17 cellular contexts compared by ENCODE assay signal in genomic region chr4:185830263-185830994, GRCh38. TPM values are rescaled to one million over a fixed set of nuclear protein-coding genes. Genes with fewer than 3 reads are reported as not detected.
"Had no signal": no experiment of that assay in that cellular context is flagged by ENCODE, and none has a peak within 500 bp of the region (broad histone marks: within the 10 kb centered on the region; RNA-seq: fewer than 3 reads in every experiment).

No MANE protein-coding gene starts in this region.

- H3K36me3 ChIP-seq: brain microvascular endothelial cell, prostate gland had no signal

- H3K4me1 ChIP-seq: prostate gland had no signal

- H3K27ac ChIP-seq: brain microvascular endothelial cell, epithelial cell of prostate, prostate gland had no signal

- FAIRE-seq: frontal cortex had no signal

- DNase-seq: activated CD4-positive, alpha-beta T cell treated with anti-CD3 and anti-CD28 coated beads, Interleukin-2, amount 10 ng/mL, durations not matched to agents 7 days and 5 days; activated CD4-positive, CD25-positive, alpha-beta regulatory T cell; activated CD8-positive, alpha-beta memory T cell treated with anti-CD3 and anti-CD28 coated beads for 24 hours; activated naive CD4-positive, alpha-beta T cell; activated naive CD8-positive, alpha-beta T cell treated with anti-CD3 and anti-CD28 coated beads, Interleukin-2, amount 10 ng/mL, durations not matched to agents 7 days and 5 days; brain microvascular endothelial cell; dermis blood vessel endothelial cell; effector memory CD8-positive, alpha-beta T cell; head of caudate nucleus; occipital lobe; stimulated activated CD4-positive, alpha-beta T cell treated with anti-CD3 and anti-CD28 coated beads, Interleukin-12 subunit alpha, Interleukin-12 subunit beta, amount 100 ng/mL, for 4 hours; stimulated activated CD4-positive, alpha-beta T cell treated with anti-CD3 and anti-CD28 coated beads, Interleukin-2, amount 100 ng/mL, for 24 hours had no signal

- H3K9me3 ChIP-seq: prostate gland had no signal

- ATAC-seq: effector memory CD8-positive, alpha-beta T cell; natural killer cell treated with Interleukin-12 subunit alpha and Interleukin-12 subunit beta and Interleukin-15 and Interleukin-18, amount 100 ng/mL, for 72 hours had no signal

- H3K4me3 ChIP-seq: prostate gland had no signal

- H3K27me3 ChIP-seq: brain microvascular endothelial cell had no signal

RNA-seq across cellular contexts. Expression of gene SORBS2, which starts 18.4 kb away (rescaled TPM):
- total RNA-seq: activated CD4-positive, alpha-beta T cell treated with anti-CD3 and anti-CD28 coated beads, Interleukin-2, amount 10 ng/mL, durations not matched to agents 7 days and 5 days; activated naive CD8-positive, alpha-beta T cell treated with anti-CD3 and anti-CD28 coated beads, Interleukin-2, amount 10 ng/mL, durations not matched to agents 7 days and 5 days; activated T-helper 1 cell treated with anti-CD3 and anti-CD28 coated beads, Interleukin-12 subunit alpha, Interleukin-12 subunit beta, Interleukin-2, Interleukin-4 antibody, amounts not matched to agents 30 ng/mL and 10 ng/mL and 1 ng/mL, durations not matched to agents 14 hours and 24 hours and 36 hours; natural killer cell treated with Interleukin-12 subunit alpha and Interleukin-12 subunit beta and Interleukin-15 and Interleukin-18, amount 100 ng/mL, for 72 hours had no signal
